31 cellular contexts compared by ENCODE assay signal in the genomic region with DNA sequence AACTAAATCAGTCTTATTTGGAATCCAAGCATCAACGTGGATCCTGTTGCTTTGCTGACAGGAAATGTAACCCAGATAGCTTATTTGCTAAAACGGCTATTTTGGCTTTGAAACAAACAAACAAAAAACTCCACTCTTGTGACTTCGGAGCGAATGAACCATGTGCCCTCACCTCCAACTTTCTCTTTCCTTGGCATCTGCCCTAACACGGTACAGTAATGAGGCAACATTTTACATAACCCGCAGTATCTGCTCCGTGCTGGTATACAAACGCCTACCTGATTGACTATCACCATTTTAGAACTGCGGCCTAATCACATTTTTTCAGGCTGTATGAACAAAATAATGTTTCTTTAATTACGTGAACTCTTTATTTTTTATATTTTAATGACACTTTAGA.
"Had no signal": no experiment of that assay in that cellular context is flagged by ENCODE, and none has a peak within 500 bp of the region (broad histone marks: within the 10 kb centered on the region; RNA-seq: fewer than 3 reads in every experiment).

No MANE protein-coding gene starts in this region.

- H3K4me3 Mint-ChIP-seq: activated CD4-positive, alpha-beta memory T cell treated with anti-CD3 and anti-CD28 coated beads for 36 hours; activated CD4-positive, alpha-beta T cell treated with anti-CD3 and anti-CD28 coated beads for 36 hours; activated CD4-positive, alpha-beta T cell treated with anti-CD3 and anti-CD28 coated beads, Interleukin-2, amount 10 ng/mL, durations not matched to agents 24 days and 14 days; activated CD8-positive, alpha-beta memory T cell treated with anti-CD3 and anti-CD28 coated beads, Interleukin-2, amount 10 ng/mL, durations not matched to agents 7 days and 5 days; activated CD8-positive, alpha-beta T cell treated with anti-CD3 and anti-CD28 coated beads, Interleukin-2, amount 10 ng/mL, durations not matched to agents 7 days and 5 days; activated naive CD4-positive, alpha-beta T cell treated with anti-CD3 and anti-CD28 coated beads for 36 hours; activated naive CD4-positive, alpha-beta T cell treated with anti-CD3 and anti-CD28 coated beads, Interleukin-2, amount 50 U/mL, for 24 hours; activated naive CD8-positive, alpha-beta T cell treated with anti-CD3 and anti-CD28 coated beads for 36 hours; activated naive CD8-positive, alpha-beta T cell treated with anti-CD3 and anti-CD28 coated beads, Interleukin-2, amount 50 U/mL, for 24 hours; activated T-helper 1 cell treated with anti-CD3 and anti-CD28 coated beads, Interleukin-12 subunit alpha, Interleukin-12 subunit beta, Interleukin-2, Interleukin-4 antibody, amounts not matched to agents 30 ng/mL and 10 ng/mL and 1 ng/mL, durations not matched to agents 14 hours and 24 hours and 36 hours had no signal

- ATAC-seq: activated CD4-positive, alpha-beta T cell treated with anti-CD3 and anti-CD28 coated beads for 36 hours; activated CD8-positive, alpha-beta memory T cell treated with anti-CD3 and anti-CD28 coated beads, Interleukin-2, amount 10 ng/mL, durations not matched to agents 7 days and 5 days; activated CD8-positive, alpha-beta T cell treated with anti-CD3 and anti-CD28 coated beads, Interleukin-2, amount 10 ng/mL, durations not matched to agents 7 days and 5 days; activated naive CD8-positive, alpha-beta T cell treated with anti-CD3 and anti-CD28 coated beads, Interleukin-2, amount 50 U/mL, for 24 hours; body of pancreas; gastroesophageal sphincter; heart right ventricle had no signal

- H3K27me3 ChIP-seq: adrenal gland, body of pancreas, esophagus squamous epithelium, gastroesophageal sphincter, heart right ventricle had no signal

- H3K36me3 Mint-ChIP-seq: activated CD4-positive, alpha-beta memory T cell treated with anti-CD3 and anti-CD28 coated beads for 36 hours; activated CD8-positive, alpha-beta memory T cell treated with anti-CD3 and anti-CD28 coated beads, Interleukin-2, amount 10 ng/mL, durations not matched to agents 7 days and 5 days; activated naive CD4-positive, alpha-beta T cell treated with anti-CD3 and anti-CD28 coated beads, Interleukin-2, amount 50 U/mL, for 24 hours; activated naive CD8-positive, alpha-beta T cell treated with anti-CD3 and anti-CD28 coated beads for 36 hours had no signal

- H3K27ac Mint-ChIP-seq: activated CD4-positive, alpha-beta memory T cell treated with anti-CD3 and anti-CD28 coated beads for 36 hours; activated CD4-positive, alpha-beta T cell treated with anti-CD3 and anti-CD28 coated beads for 36 hours; activated CD4-positive, alpha-beta T cell treated with anti-CD3 and anti-CD28 coated beads, Interleukin-2, amount 10 ng/mL, durations not matched to agents 24 days and 14 days; activated CD8-positive, alpha-beta memory T cell treated with anti-CD3 and anti-CD28 coated beads, Interleukin-2, amount 10 ng/mL, durations not matched to agents 7 days and 5 days; activated CD8-positive, alpha-beta T cell treated with anti-CD3 and anti-CD28 coated beads, Interleukin-2, amount 10 ng/mL, durations not matched to agents 7 days and 5 days; activated naive CD4-positive, alpha-beta T cell treated with anti-CD3 and anti-CD28 coated beads for 36 hours; activated naive CD4-positive, alpha-beta T cell treated with anti-CD3 and anti-CD28 coated beads, Interleukin-2, amount 50 U/mL, for 24 hours; activated naive CD8-positive, alpha-beta T cell treated with anti-CD3 and anti-CD28 coated beads for 36 hours; activated naive CD8-positive, alpha-beta T cell treated with anti-CD3 and anti-CD28 coated beads, Interleukin-2, amount 50 U/mL, for 24 hours; activated T-helper 1 cell treated with anti-CD3 and anti-CD28 coated beads, Interleukin-12 subunit alpha, Interleukin-12 subunit beta, Interleukin-2, Interleukin-4 antibody, amounts not matched to agents 30 ng/mL and 10 ng/mL and 1 ng/mL, durations not matched to agents 14 hours and 24 hours and 36 hours; activated T-helper 2 cell treated with anti-CD3 and anti-CD28 coated beads, Interferon-gamma antibody, Interleukin-2, Interleukin-4, amounts not matched to agents 10 μg/mL and 5 μg/mL and 100 μg/mL, durations not matched to agents 14 hours and 24 hours and 36 hours had no signal

- DNase-seq: activated CD4-positive, alpha-beta memory T cell treated with anti-CD3 and anti-CD28 coated beads for 36 hours; activated CD4-positive, alpha-beta T cell treated with anti-CD3 and anti-CD28 coated beads for 36 hours; activated CD4-positive, alpha-beta T cell treated with anti-CD3 and anti-CD28 coated beads, Interleukin-2, amount 10 ng/mL, durations not matched to agents 24 days and 14 days; activated CD4-positive, CD25-positive, alpha-beta regulatory T cell; activated CD4-positive, CD25-positive, alpha-beta regulatory T cell treated with anti-CD3 and anti-CD28 coated beads, Interleukin-2, amount 50 U/mL, for 72 hours; activated CD8-positive, alpha-beta memory T cell treated with anti-CD3 and anti-CD28 coated beads, Interleukin-2, amount 10 ng/mL, durations not matched to agents 7 days and 5 days; activated CD8-positive, alpha-beta memory T cell treated with anti-CD3 and anti-CD28 coated beads, Interleukin-2, amount 50 U/mL, for 4 hours; activated CD8-positive, alpha-beta T cell treated with anti-CD3 and anti-CD28 coated beads, Interleukin-2, amount 10 ng/mL, durations not matched to agents 7 days and 5 days; activated effector memory CD4-positive, alpha-beta T cell treated with anti-CD3 and anti-CD28 coated beads, Interleukin-2, amount 50 U/mL, for 16 hours; activated naive CD4-positive, alpha-beta T cell treated with anti-CD3 and anti-CD28 coated beads for 36 hours; activated naive CD8-positive, alpha-beta T cell treated with anti-CD3 and anti-CD28 coated beads for 36 hours; activated naive CD8-positive, alpha-beta T cell treated with anti-CD3 and anti-CD28 coated beads, Interleukin-2, amount 50 U/mL, for 24 hours; activated T-cell treated with anti-CD3 and anti-CD28 coated beads, Interleukin-2, amount 50 U/mL, for 1 hour; activated T-cell treated with anti-CD3 and anti-CD28 coated beads, Interleukin-2, amount 50 U/mL, for 48 hours; adrenal gland; amygdala; aorta; body of pancreas; caudate nucleus; cortex of kidney; dermis blood vessel endothelial cell; effector CD4-positive, alpha-beta T cell; esophagus squamous epithelium; foreskin melanocyte; heart right ventricle; T-helper 2 cell had no signal

- H3K9me3 ChIP-seq: adrenal gland, body of pancreas, esophagus squamous epithelium, gastroesophageal sphincter, heart right ventricle had no signal

- H3K27me3 Mint-ChIP-seq: activated CD4-positive, alpha-beta memory T cell treated with anti-CD3 and anti-CD28 coated beads for 36 hours; activated CD4-positive, alpha-beta T cell treated with anti-CD3 and anti-CD28 coated beads for 36 hours; activated CD4-positive, alpha-beta T cell treated with anti-CD3 and anti-CD28 coated beads, Interleukin-2, amount 10 ng/mL, durations not matched to agents 24 days and 14 days; activated CD8-positive, alpha-beta memory T cell treated with anti-CD3 and anti-CD28 coated beads, Interleukin-2, amount 10 ng/mL, durations not matched to agents 7 days and 5 days; activated naive CD4-positive, alpha-beta T cell treated with anti-CD3 and anti-CD28 coated beads, Interleukin-2, amount 50 U/mL, for 24 hours; activated naive CD8-positive, alpha-beta T cell treated with anti-CD3 and anti-CD28 coated beads for 36 hours; activated naive CD8-positive, alpha-beta T cell treated with anti-CD3 and anti-CD28 coated beads, Interleukin-2, amount 50 U/mL, for 24 hours had no signal

- H3K4me1 ChIP-seq: adrenal gland, gastroesophageal sphincter had no signal

- H3K27ac ChIP-seq: adrenal gland, body of pancreas, epithelial cell of prostate, esophagus squamous epithelium, gastroesophageal sphincter, heart right ventricle had no signal

- H3K4me3 ChIP-seq: adrenal gland, body of pancreas, esophagus squamous epithelium, gastroesophageal sphincter, heart right ventricle had no signal

- H3K36me3 ChIP-seq: adrenal gland, esophagus squamous epithelium, gastroesophageal sphincter, heart right ventricle had no signal

- H3K9me3 Mint-ChIP-seq: activated CD4-positive, alpha-beta memory T cell treated with anti-CD3 and anti-CD28 coated beads for 36 hours; activated CD4-positive, alpha-beta T cell treated with anti-CD3 and anti-CD28 coated beads, Interleukin-2, amount 10 ng/mL, durations not matched to agents 24 days and 14 days; activated naive CD4-positive, alpha-beta T cell treated with anti-CD3 and anti-CD28 coated beads for 36 hours; activated naive CD4-positive, alpha-beta T cell treated with anti-CD3 and anti-CD28 coated beads, Interleukin-2, amount 50 U/mL, for 24 hours; activated naive CD8-positive, alpha-beta T cell treated with anti-CD3 and anti-CD28 coated beads for 36 hours; activated naive CD8-positive, alpha-beta T cell treated with anti-CD3 and anti-CD28 coated beads, Interleukin-2, amount 50 U/mL, for 24 hours; activated T-helper 1 cell treated with anti-CD3 and anti-CD28 coated beads, Interleukin-12 subunit alpha, Interleukin-12 subunit beta, Interleukin-2, Interleukin-4 antibody, amounts not matched to agents 30 ng/mL and 10 ng/mL and 1 ng/mL, durations not matched to agents 14 hours and 24 hours and 36 hours; activated T-helper 2 cell treated with anti-CD3 and anti-CD28 coated beads, Interferon-gamma antibody, Interleukin-2, Interleukin-4, amounts not matched to agents 10 μg/mL and 5 μg/mL and 100 μg/mL, durations not matched to agents 14 hours and 24 hours and 36 hours had no signal
